In the genomic region with DNA sequence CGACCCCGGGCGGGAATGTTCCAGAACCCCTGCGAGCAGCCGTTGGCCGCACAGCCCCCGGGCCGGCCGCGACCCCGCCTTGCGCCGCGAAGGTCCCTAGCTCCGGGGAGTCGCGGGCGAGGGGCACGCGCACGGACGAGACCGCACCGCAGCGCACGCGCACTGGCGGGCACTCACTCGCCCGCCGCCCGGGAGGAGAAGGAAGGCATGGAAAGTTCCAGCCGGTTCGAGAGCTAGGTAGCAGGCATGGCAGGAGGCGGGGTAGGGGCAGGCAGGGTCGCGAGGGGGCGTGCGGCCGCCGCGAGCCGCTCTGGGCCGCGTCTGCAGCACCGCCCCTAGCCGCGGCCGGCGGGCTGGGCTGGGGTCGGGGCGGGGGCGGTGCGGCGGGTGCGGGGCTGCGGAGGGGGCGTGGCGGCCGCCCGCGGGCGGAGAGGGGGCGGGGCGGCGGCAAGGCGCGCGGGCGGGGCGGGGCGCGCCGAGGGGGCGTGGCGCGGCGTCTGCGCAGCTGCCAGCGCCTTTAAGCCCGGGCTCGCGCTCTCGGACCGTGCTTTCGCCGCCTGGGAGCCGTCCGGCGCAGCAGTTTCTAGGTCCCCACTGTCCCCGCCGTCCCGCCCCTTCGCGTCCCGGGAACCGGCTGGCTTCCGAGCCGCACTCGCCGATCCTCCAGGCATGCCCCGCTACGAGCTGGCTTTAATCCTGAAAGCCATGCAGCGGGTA, we compare ENCODE assay signal across 8 cellular contexts.
DNase-seq lines count a peak whose midpoint lies in the region; ATAC-seq and TF ChIP-seq lines count a peak whose summit lies in the region.

Gene MRPS6, plus strand, starts transcription at position 547 of the 717 bp plus-strand sequence. Its CDS starts 123 bp downstream, at position 670.
Gene SLC5A3, plus strand, starts transcription at position 547 of the 717 bp plus-strand sequence. CDS start 21,621 bp downstream, outside the sequence.

- ATAC-seq in HG02970 (IDR thresholded peaks at IDR 0.05; ENCODE audit: low FRiP score, unreplicated experiment), result peak; percentile 71

- peak within 1 kb of the TSS; percentile 81 for H3K4me3 ChIP-seq in brain microvascular endothelial cell (ENCODE audit: low read depth, low read length)
- H3K4me3 ChIP-seq in iPS-11a (ENCODE audit: low read depth, low read length), result peak within 1 kb of the TSS; percentile 67
- H3K4me3 ChIP-seq in skeletal muscle cell (ENCODE audit: low read depth, low read length), result peak within 1 kb of the TSS; percentile 72

- in situ Hi-C loops in brain microvascular endothelial cell (cut with HindIII; ENCODE audit: low pct_ligation_motif_present, low sequenced_read_pairs), result no loop called here

- H3K27me3 ChIP-seq in brain microvascular endothelial cell (replicated peaks), result no peaks in the 10 kb centered on the region

- TF ChIP-seq CTCF in brain microvascular endothelial cell (IDR thresholded peaks at IDR 0.05; ENCODE audit: low read depth, low read length, missing control alignments), result no peak

- H3K36me3 ChIP-seq in brain microvascular endothelial cell (replicated peaks), result no peaks in the 10 kb centered on the region

- H3K27ac ChIP-seq in brain microvascular endothelial cell, result no peak within 1 kb of the TSS

- DNase-seq in NCI-H524 (lab: John Stamatoyannopoulos, UW) (peak; percentile 69 to 84), NCI-H524 treated with DMSO at 0.1 percent for 48 hours (lab: John Stamatoyannopoulos, UW) (no peak), NCI-H2029 (lab: John Stamatoyannopoulos, UW) (peak; percentile 71), UCSD-AML1 (lab: John Stamatoyannopoulos, UW; ENCODE audit: unreplicated experiment) (peak; percentile 83), brain microvascular endothelial cell (peak; percentile 59), skeletal muscle cell (ENCODE audit: low read depth) (peak; percentile 51)
